ENCODE assay signal across 7 cellular contexts in the genomic region with DNA sequence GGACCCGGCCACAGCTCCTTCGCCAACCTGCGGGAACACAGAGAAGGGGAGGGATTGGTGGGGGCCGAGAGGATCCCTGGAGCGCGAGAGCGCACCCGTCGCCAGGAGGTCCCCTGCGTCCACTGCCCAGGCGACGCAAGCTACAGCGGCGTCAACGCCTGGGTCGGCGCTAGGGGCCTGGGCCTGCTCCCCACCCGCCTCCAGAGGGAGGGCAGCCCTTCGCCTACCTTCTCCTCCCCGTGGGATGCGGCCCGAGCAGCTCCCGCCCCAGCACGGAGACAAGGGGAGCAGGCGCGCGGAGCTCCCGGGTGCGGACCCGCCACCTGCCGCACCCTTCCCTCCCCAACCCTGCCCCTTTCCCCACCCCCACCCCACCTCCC.
DNase-seq lines count a peak whose midpoint lies in the region; ATAC-seq and TF ChIP-seq lines count a peak whose summit lies in the region.

No MANE protein-coding gene starts in this region.

- no peaks in the 10 kb centered on the region for H3K9me3 ChIP-seq in HCT116 (ENCODE audit: control insufficient read depth in 1 of 2, insufficient read depth in 1 of 2, low read depth in 1 of 2, low read length in 2 of 2)
- no peaks in the 10 kb centered on the region for H3K9me3 ChIP-seq in cardiac muscle cell (ENCODE audit: low read depth)
- no peaks in the 10 kb centered on the region for H3K9me3 ChIP-seq in sigmoid colon

- BruUV-seq in HCT116 (replicated peaks; lab: Mats Ljungman, UMichigan): no TSS peak

- peak overlapping the region; percentile 79 for H3K9ac ChIP-seq in HCT116 (ENCODE audit: low read length)

- H3K36me3 ChIP-seq in HCT116 (ENCODE audit: control insufficient read depth in 1 of 2, insufficient read depth in 2 of 2, low read length in 2 of 2): peaks cover 0 to 2% of the 10 kb centered on the region in 2 experiments; a peak in 2 of 4 replicates
- no peaks in the 10 kb centered on the region for H3K36me3 ChIP-seq in cardiac muscle cell
- peaks cover 9 to 32% (median 18%) of the 10 kb centered on the region in 4 donors for H3K36me3 ChIP-seq in sigmoid colon

- H3K9me2 ChIP-seq in HCT116 (ENCODE audit: insufficient read depth): no peaks in the 10 kb centered on the region

- 0 to 1% methylated on average over 31 of the region's 31 CpGs for WGBS in sigmoid colon, 2 donors

- TF ChIP-seq RAD21 in HCT116 (IDR thresholded peaks at IDR 0.05; ENCODE audit: low read depth): no peak

- TF ChIP-seq POLR2A in HCT116 (IDR thresholded peaks at IDR 0.05; ENCODE audit: borderline replicate concordance, extremely low read depth, insufficient read depth, insufficient read length) (no peak), sigmoid colon (IDR thresholded peaks at IDR 0.05) (no peak)

- DNase-seq in HCT116 (ENCODE audit: low read depth, low spot score) (no peak), cardiac muscle cell (ENCODE audit: low read depth in 1 of 2, low spot score in 1 of 2) (peak in 1 of 2 donors; percentile 39), sigmoid colon (no peak), cerebellar nuclear complex (lab: John Stamatoyannopoulos, UW) (no peak)

- H3K27ac ChIP-seq in HCT116 (ENCODE audit: low read depth, low read length) (peak overlapping the region; percentile 70), VCaP (peak overlapping the region; percentile 63), cardiac muscle cell (no peak overlapping the region), sigmoid colon (peak overlapping the region; percentile 10 to 57 (median 49))

- no peak for TF ChIP-seq CTCF in HCT116 (IDR thresholded peaks at IDR 0.05 in 2 of 3, conservative IDR thresholded peaks at IDR 0.05 in 1 of 3; ENCODE audit: borderline replicate concordance in 1 of 3, insufficient read depth in 1 of 3, low read depth in 2 of 3, low read length in 2 of 3)
- TF ChIP-seq CTCF in VCaP (conservative IDR thresholded peaks at IDR 0.05): no peak
- no peak for TF ChIP-seq CTCF in cardiac muscle cell (IDR thresholded peaks at IDR 0.05; ENCODE audit: low read depth, low read length)
- no peak for TF ChIP-seq CTCF in sigmoid colon (IDR thresholded peaks at IDR 0.05)

- POLR2A ChIA-PET in HCT116 (lab: Charles Lee): interaction anchor here (0.9 kb wide), 1 partner anchor 275 kb away, joined by 3 read pairs; a partner anchor contains a TSS

- H3K4me1 ChIP-seq in HCT116 (ENCODE audit: control insufficient read depth in 1 of 2, insufficient read depth in 2 of 2, low read length in 2 of 2) (peaks cover 14 to 42% of the 10 kb centered on the region in 2 experiments), cardiac muscle cell (ENCODE audit: low read depth) (peaks cover 11% of the 10 kb centered on the region), sigmoid colon (peaks cover 0 to 61% (median 59%) of the 10 kb centered on the region in 4 donors)

- H3K79me2 ChIP-seq in HCT116 (ENCODE audit: insufficient read depth, low read length): no peaks in the 10 kb centered on the region

- peak overlapping the region; percentile 100 for H3K4me2 ChIP-seq in HCT116 (ENCODE audit: low read length)

- no peaks in the 10 kb centered on the region for H4K20me1 ChIP-seq in HCT116 (ENCODE audit: insufficient read depth)

- peak overlapping the region; percentile 76 to 91 for H3K4me3 ChIP-seq in HCT116 (replicated peaks in 1 of 2; ENCODE audit: low read depth in 1 of 2, low read length in 2 of 2)
- H3K4me3 ChIP-seq in cardiac muscle cell: peak overlapping the region; percentile 28
- H3K4me3 ChIP-seq in sigmoid colon: peak overlapping the region; percentile 18 to 45 (median 34)

- ATAC-seq in HCT116: peak; percentile 33
- ATAC-seq in GM18909 (IDR thresholded peaks at IDR 0.05; ENCODE audit: poor library complexity, unreplicated experiment): no peak
- no peak for ATAC-seq in HG02840 (IDR thresholded peaks at IDR 0.05; ENCODE audit: low FRiP score, unreplicated experiment)

- intact Hi-C loops in HCT116 (cut with micrococcal nuclease): no loop called here
- intact Hi-C loops in sigmoid colon (cut with DNase I): no loop called here

- RAD21 ChIA-PET in HCT116 (lab: Charles Lee; ENCODE audit: low non-redundant PET in 1 of 2, low total read pairs in 2 of 2, uncharacterized antibody in 2 of 2, unreplicated experiment in 2 of 2): no interaction called here

- H3K27me3 ChIP-seq in HCT116 (ENCODE audit: insufficient read depth, low read length) (no peaks in the 10 kb centered on the region), cardiac muscle cell (peaks cover 61% of the 10 kb centered on the region), sigmoid colon (peaks cover 46 to 84% (median 75%) of the 10 kb centered on the region in 3 donors)

- TF ChIP-seq EP300 in sigmoid colon (IDR thresholded peaks at IDR 0.05): no peak

- CTCF ChIA-PET in HCT116 (lab: Charles Lee): interaction anchor here (1.0 to 1.4 kb wide), 2 partner anchors 45 to 361 kb away, joined by 4 to 5 read pairs; no protein-coding TSS in a partner anchor

- peak overlapping the region; percentile 55 for H2AFZ ChIP-seq in HCT116 (ENCODE audit: low read depth, low read length, poor library complexity, severe bottlenecking)

TF ChIP-seq in HCT116, 20 proteins besides CTCF, POLR2A, EP300 and RAD21:
- no peak for TF ChIP-seq YY1 (IDR thresholded peaks at IDR 0.05; ENCODE audit: extremely low read depth, insufficient replicate concordance, low read depth, low read length)
- no peak for TF ChIP-seq EZH2 (IDR thresholded peaks at IDR 0.05)
- TF ChIP-seq, protein P1, sequence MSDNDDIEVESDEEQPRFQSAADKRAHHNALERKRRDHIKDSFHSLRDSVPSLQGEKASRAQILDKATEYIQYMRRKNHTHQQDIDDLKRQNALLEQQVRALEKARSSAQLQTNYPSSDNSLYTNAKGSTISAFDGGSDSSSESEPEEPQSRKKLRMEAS (IDR thresholded peaks at IDR 0.05): no peak; the same call in 1 of the 2 replicates
- peak; percentile 16; the same call in 1 of the 2 replicates for TF ChIP-seq POLR2AphosphoS5 (IDR thresholded peaks at IDR 0.05; ENCODE audit: low read depth, low read length)

Comparison
In these comparisons a context has a peak if more than half of its experiments do, and no peak if none do; other contexts are left out.
1. H3K4me3 ChIP-seq: peak in every context shown above with its lines; median percentile 84 in HCT116; 34 in sigmoid colon; 28 in cardiac muscle cell.